26 cellular contexts compared by ENCODE assay signal in genomic region chr20:52240802-52241201, GRCh38. TPM values are rescaled to one million over a fixed set of nuclear protein-coding genes. Genes with fewer than 3 reads are reported as not detected.
DNase-seq lines count a peak whose midpoint lies in the region; FAIRE-seq and TF ChIP-seq lines count a peak whose summit lies in the region.
"Had no signal": no experiment of that assay in that cellular context is flagged by ENCODE, and none has a peak within 500 bp of the region (broad histone marks: within the 10 kb centered on the region; RNA-seq: fewer than 3 reads in every experiment).

No MANE protein-coding gene starts in this region.

- H3K4me3 Mint-ChIP-seq in type B pancreatic cell: no peak overlapping the region
- H3K4me3 Mint-ChIP-seq: CD14-positive monocyte; CD4-positive, alpha-beta memory T cell; CD4-positive, CD25-positive, alpha-beta regulatory T cell; CD8-positive, alpha-beta memory T cell had no signal

- intact Hi-C loops in OCI-LY7 (cut with micrococcal nuclease; ENCODE audit: unreplicated experiment): loop anchor here (5.0 kb wide), 1 partner anchor 136 kb away; no protein-coding TSS in a partner anchor

- H4K20me1 ChIP-seq in OCI-LY7 (ENCODE audit: insufficient read depth, low read length): no peaks in the 10 kb centered on the region
- H4K20me1 ChIP-seq: BLaER1 had no signal

- no peaks in the 10 kb centered on the region for H3K36me3 ChIP-seq in HEK293 (ENCODE audit: control insufficient read depth in 2 of 2, insufficient read depth in 1 of 2, low read length in 2 of 2)
- H3K36me3 ChIP-seq in OCI-LY7 (ENCODE audit: insufficient read depth, low read length): no peaks in the 10 kb centered on the region
- H3K36me3 ChIP-seq: BE2C, BLaER1 had no signal

- H3K4me3 ChIP-seq in HEK293 (ENCODE audit: low read depth, low read length) (no peak overlapping the region), OCI-LY7 (ENCODE audit: low read depth, low read length, poor library complexity, severe bottlenecking) (no peak overlapping the region)
- H3K4me3 ChIP-seq: BLaER1, GM12878 had no signal

- TF ChIP-seq CTCF in HEK293 (tag by site-specific recombination; IDR thresholded peaks at IDR 0.05): no peak
- TF ChIP-seq CTCF in type B pancreatic cell (conservative IDR thresholded peaks at IDR 0.05): no peak
- no peak for TF ChIP-seq CTCF in OCI-LY7 (conservative IDR thresholded peaks at IDR 0.05; ENCODE audit: low read length)

- peaks cover 3% of the 10 kb centered on the region for H3K4me1 Mint-ChIP-seq in type B pancreatic cell (ENCODE audit: unreplicated experiment)
- H3K4me1 Mint-ChIP-seq: CD4-positive, alpha-beta memory T cell; CD8-positive, alpha-beta memory T cell had no signal

- no peak overlapping the region for H2AFZ ChIP-seq in OCI-LY7 (ENCODE audit: low read length)

- H3K36me3 Mint-ChIP-seq in type B pancreatic cell: no peaks in the 10 kb centered on the region
- H3K36me3 Mint-ChIP-seq: CD14-positive monocyte; CD4-positive, alpha-beta memory T cell; CD4-positive, CD25-positive, alpha-beta regulatory T cell; CD8-positive, alpha-beta memory T cell had no signal

- CTCF ChIA-PET in HEK293 (lab: Yijun Ruan, JAX) (interaction anchor here (0.7 to 1.2 kb wide), 2 partner anchors 72 to 1302 kb away, joined by 3 to 5 read pairs; no protein-coding TSS in a partner anchor), OCI-LY7 (lab: Charles Lee; ENCODE audit: unreplicated experiment) (no interaction called here)

- no peaks in the 10 kb centered on the region for H3K9me2 ChIP-seq in OCI-LY7 (ENCODE audit: insufficient read depth, low read length)

- FAIRE-seq in HTR-8/SVneo (lab: Jason Lieb, UNC): peak; percentile 93
- FAIRE-seq: A204.1, GM12878, GM12892, GM18507 had no signal

- H3K27ac Mint-ChIP-seq in type B pancreatic cell: no peak overlapping the region
- H3K27ac Mint-ChIP-seq: CD14-positive monocyte; CD4-positive, CD25-positive, alpha-beta regulatory T cell; CD8-positive, alpha-beta memory T cell had no signal

- H3K9me3 ChIP-seq in HEK293 (ENCODE audit: control insufficient read depth, insufficient read depth, low read depth, low read length) (no peaks in the 10 kb centered on the region), OCI-LY7 (ENCODE audit: low read length) (no peaks in the 10 kb centered on the region)
- H3K9me3 ChIP-seq: BE2C, BLaER1 had no signal

- no TSS peak for BruUV-seq in OCI-LY7 (replicated peaks; lab: Mats Ljungman, UMichigan)

- POLR2A ChIA-PET in HEK293 (lab: Yijun Ruan, JAX) (no interaction called here), OCI-LY7 (lab: Charles Lee) (no interaction called here)

- H3K4me2 ChIP-seq in OCI-LY7 (ENCODE audit: low read length): no peak overlapping the region
- H3K4me2 ChIP-seq: BLaER1 had no signal

- in situ Hi-C loops in KBM-7 (cut with MboI; ENCODE audit: low pct_unique_long_range_greater_than_20kb, low sequenced_read_pairs): no loop called here

- peaks cover 2% of the 10 kb centered on the region for H3K9me3 Mint-ChIP-seq in type B pancreatic cell
- H3K9me3 Mint-ChIP-seq: CD4-positive, alpha-beta memory T cell; CD8-positive, alpha-beta memory T cell had no signal

- no peaks in the 10 kb centered on the region for H3K27me3 Mint-ChIP-seq in type B pancreatic cell

- H3K27ac ChIP-seq in HEK293 (ENCODE audit: extremely low read depth, low read depth, low read length): no peak overlapping the region
- H3K27ac ChIP-seq in OCI-LY7 (ENCODE audit: low read depth, low read length, poor library complexity, severe bottlenecking): no peak overlapping the region
- H3K27ac ChIP-seq: BLaER1 had no signal

- H3K79me2 ChIP-seq in OCI-LY7 (ENCODE audit: insufficient read depth, low read depth, low read length): no peaks in the 10 kb centered on the region

- H3K4me1 ChIP-seq in HEK293 (ENCODE audit: control insufficient read depth, insufficient read depth, low read length): no peaks in the 10 kb centered on the region
- no peaks in the 10 kb centered on the region for H3K4me1 ChIP-seq in OCI-LY7 (ENCODE audit: insufficient read depth, low read length, poor library complexity, severe bottlenecking)
- H3K4me1 ChIP-seq: BE2C, BLaER1 had no signal

- no peak for DNase-seq in HTR-8/SVneo (ENCODE audit: insufficient read length, low spot score)
- DNase-seq in type B pancreatic cell (ENCODE audit: extremely low spot score, unreplicated experiment): peak; percentile 2
- DNase-seq in KBM-7: no peak
- no peak for DNase-seq in OCI-LY7 (ENCODE audit: low spot score)
- DNase-seq: 8988T; ACHN; BE2C; C1 segment of cervical spinal cord; CD4-positive, alpha-beta memory T cell; CD4-positive, CD25-positive, alpha-beta regulatory T cell; CD8-positive, alpha-beta memory T cell; COR-L47; DMS 273 treated with DMSO at 0.1 percent for 48 hours; DMS153; DMS53; DMS79; DND-41; EL; GDM1 had no signal

TF ChIP-seq in HEK293, 187 proteins besides CTCF, POLR2A, EP300 and RAD21:
- TF ChIP-seq ZNF37A (tag by site-specific recombination; IDR thresholded peaks at IDR 0.05): peak; percentile 97
- TF ChIP-seq ZNF701 (tag by site-specific recombination; IDR thresholded peaks at IDR 0.05): no peak

RNA-seq across cellular contexts. Expression of gene ZFP64, which starts 49.2 kb away (rescaled TPM):
- total RNA-seq in type B pancreatic cell (ENCODE audit: low replicate concordance) (22.0 and 24.1 TPM in 2 replicates), OCI-LY7 (2022) (16.7 and 19.0 TPM in 2 replicates)
- 10.0 and 14.4 TPM in 2 replicates for total RNA-seq in OCI-LY7 (2014; rRNA removed; shearing (Covaris generic))
